ENCODE assay signal across 9 cellular contexts in the genomic region with DNA sequence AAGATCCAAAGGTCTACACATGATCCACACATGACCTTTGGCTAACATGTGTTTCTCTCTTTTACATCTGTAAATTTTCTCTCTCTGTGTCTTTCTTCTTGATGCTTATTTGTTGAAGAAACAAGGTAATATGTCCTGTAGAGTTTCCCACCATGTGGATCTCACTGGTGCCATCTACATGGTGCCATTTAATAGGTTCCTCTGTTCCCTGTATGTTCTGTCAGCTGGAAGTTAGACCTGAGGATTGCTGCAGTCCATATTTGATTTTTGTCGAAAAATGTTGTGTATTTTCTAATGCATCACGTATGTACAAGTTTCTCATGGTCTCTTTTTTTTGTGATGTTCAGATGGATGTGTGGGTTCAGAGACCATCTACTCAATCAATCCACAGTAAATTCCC. TPM values are rescaled to one million over a fixed set of nuclear protein-coding genes. Genes with fewer than 3 reads are reported as not detected.
"Had no signal": no experiment of that assay in that cellular context is flagged by ENCODE, and none has a peak within 500 bp of the region (broad histone marks: within the 10 kb centered on the region; RNA-seq: fewer than 3 reads in every experiment).

No MANE protein-coding gene starts in this region.

- H3K4me3 ChIP-seq: GM12878 had no signal

- ATAC-seq: GM12878 had no signal

- DNase-seq: GDM1, GF-D8 had no signal

- FAIRE-seq: G401.6, GM12878, GM12891, GM12892, GM18507, GM19239 had no signal

RNA-seq across cellular contexts. Expression of a gene that starts 30.0 kb away (rescaled TPM):
- total RNA-seq: G401, GM12878 had no signal
- polyA plus RNA-seq: GM12878 had no signal
